16 cellular contexts compared by ENCODE assay signal in genomic region chr5:119313876-119314605, GRCh38. TPM values are rescaled to one million over a fixed set of nuclear protein-coding genes. Genes with fewer than 3 reads are reported as not detected.
DNase-seq lines count a peak whose midpoint lies in the region; ATAC-seq and TF ChIP-seq lines count a peak whose summit lies in the region.
"Had no signal": no experiment of that assay in that cellular context is flagged by ENCODE, and none has a peak within 500 bp of the region (broad histone marks: within the 10 kb centered on the region; RNA-seq: fewer than 3 reads in every experiment).

No MANE protein-coding gene starts in this region.

- H3K9me3 Mint-ChIP-seq in activated naive CD8-positive, alpha-beta T cell treated with anti-CD3 and anti-CD28 coated beads for 36 hours, result peaks cover 2% of the 10 kb centered on the region

- no peak for TF ChIP-seq CTCF in DND-41 (IDR thresholded peaks at IDR 0.05; ENCODE audit: borderline replicate concordance, extremely low read depth, low read length, poor library complexity, severe bottlenecking)
- TF ChIP-seq CTCF in Loucy (conservative IDR thresholded peaks at IDR 0.05; ENCODE audit: low read length), result no peak
- TF ChIP-seq CTCF in neutrophil (IDR thresholded peaks at IDR 0.05), result no peak
- TF ChIP-seq CTCF in uterus (IDR thresholded peaks at IDR 0.05), result no peak

- no peaks in the 10 kb centered on the region for H3K27me3 Mint-ChIP-seq in activated naive CD8-positive, alpha-beta T cell treated with anti-CD3 and anti-CD28 coated beads for 36 hours

- no peak overlapping the region for H3K4me3 Mint-ChIP-seq in activated naive CD8-positive, alpha-beta T cell treated with anti-CD3 and anti-CD28 coated beads for 36 hours

- H3K9me2 ChIP-seq in Loucy (replicated peaks; ENCODE audit: low read depth, low read length), result no peaks in the 10 kb centered on the region

- no peak for DNase-seq in DND-41
- DNase-seq in activated naive CD8-positive, alpha-beta T cell treated with anti-CD3 and anti-CD28 coated beads for 36 hours, result no peak
- no peak for DNase-seq in mesenteric fat pad (ENCODE audit: low spot score)
- no peak for DNase-seq in uterus
- DNase-seq in SJCRH30, result no peak
- DNase-seq: body of pancreas, heart left ventricle, kidney glomerular epithelial cell, NCI-H187, NCI-H510A, small intestine, substantia nigra had no signal

- H3K27ac Mint-ChIP-seq in activated naive CD8-positive, alpha-beta T cell treated with anti-CD3 and anti-CD28 coated beads for 36 hours, result peak overlapping the region; percentile 83

- H3K27ac ChIP-seq in DND-41 (ENCODE audit: low read length) (peak overlapping the region; percentile 81), neutrophil (peak overlapping the region; percentile 76), uterus (no peak overlapping the region), SJCRH30 (no peak overlapping the region)
- H3K27ac ChIP-seq: body of pancreas, parathyroid adenoma had no signal

- peaks cover 8% of the 10 kb centered on the region for H3F3A ChIP-seq in Loucy (ENCODE audit: low read depth)

- H3K79me2 ChIP-seq in DND-41 (ENCODE audit: insufficient read depth, low read length), result peaks cover 96% of the 10 kb centered on the region
- peaks cover 83% of the 10 kb centered on the region for H3K79me2 ChIP-seq in Loucy (ENCODE audit: insufficient read depth, low read length)
- H3K79me2 ChIP-seq: parathyroid adenoma had no signal

- H3K27me3 ChIP-seq in DND-41 (ENCODE audit: insufficient read depth, low read length, poor library complexity), result no peaks in the 10 kb centered on the region
- H3K27me3 ChIP-seq in Loucy (ENCODE audit: insufficient read depth, low read length, poor library complexity, severe bottlenecking), result no peaks in the 10 kb centered on the region
- no peaks in the 10 kb centered on the region for H3K27me3 ChIP-seq in neutrophil
- H3K27me3 ChIP-seq in uterus, result no peaks in the 10 kb centered on the region
- no peaks in the 10 kb centered on the region for H3K27me3 ChIP-seq in SJCRH30
- H3K27me3 ChIP-seq: body of pancreas, heart left ventricle had no signal

- H3K36me3 ChIP-seq in DND-41 (ENCODE audit: insufficient read depth, low read length), result peaks cover 33% of the 10 kb centered on the region
- no peaks in the 10 kb centered on the region for H3K36me3 ChIP-seq in Loucy (ENCODE audit: insufficient read depth, low read length)
- no peaks in the 10 kb centered on the region for H3K36me3 ChIP-seq in neutrophil
- H3K36me3 ChIP-seq in uterus, result no peaks in the 10 kb centered on the region
- H3K36me3 ChIP-seq in SJCRH30, result peaks cover 4% of the 10 kb centered on the region; the same call in 1 of the 2 replicates
- H3K36me3 ChIP-seq: heart left ventricle had no signal

- H3K4me1 Mint-ChIP-seq in activated naive CD8-positive, alpha-beta T cell treated with anti-CD3 and anti-CD28 coated beads for 36 hours, result peaks cover 83% of the 10 kb centered on the region

- H4K20me1 ChIP-seq in DND-41 (ENCODE audit: insufficient read depth, low read length), result no peaks in the 10 kb centered on the region
- no peaks in the 10 kb centered on the region for H4K20me1 ChIP-seq in Loucy (ENCODE audit: insufficient read depth, low read length, poor library complexity, severe bottlenecking)

- no peak overlapping the region for H2AFZ ChIP-seq in DND-41 (ENCODE audit: low read depth, low read length)
- no peak overlapping the region for H2AFZ ChIP-seq in Loucy (ENCODE audit: low read length)
- H2AFZ ChIP-seq: parathyroid adenoma had no signal

- peaks cover 96% of the 10 kb centered on the region for H3K4me1 ChIP-seq in DND-41 (ENCODE audit: insufficient read depth, low read length)
- H3K4me1 ChIP-seq in Loucy (ENCODE audit: insufficient read depth, low read length, poor library complexity, severe bottlenecking), result peaks cover 78% of the 10 kb centered on the region
- peaks cover 88 to 91% of the 10 kb centered on the region in 2 experiments for H3K4me1 ChIP-seq in neutrophil (ENCODE audit: control insufficient read depth in 1 of 2, insufficient read depth in 1 of 2, low read depth in 1 of 2, low read length in 1 of 2)
- H3K4me1 ChIP-seq in uterus, result no peaks in the 10 kb centered on the region
- H3K4me1 ChIP-seq in SJCRH30, result peaks cover 18% of the 10 kb centered on the region
- H3K4me1 ChIP-seq: parathyroid adenoma had no signal

- TF ChIP-seq POLR2A in uterus (IDR thresholded peaks at IDR 0.05), result no peak

- H3K4me2 ChIP-seq in DND-41 (ENCODE audit: insufficient read depth, low read length) (no peak overlapping the region), Loucy (ENCODE audit: low read depth, low read length, poor library complexity, severe bottlenecking) (peak overlapping the region; percentile 59)

- H3K4me3 ChIP-seq in DND-41 (ENCODE audit: low read depth in 1 of 2, low read length in 2 of 2) (no peak overlapping the region), Loucy (ENCODE audit: low read length, poor library complexity, severe bottlenecking) (no peak overlapping the region), neutrophil (ENCODE audit: low read depth in 1 of 2, low read length in 1 of 2) (no peak overlapping the region), uterus (no peak overlapping the region), SJCRH30 (no peak overlapping the region)
- H3K4me3 ChIP-seq: body of pancreas, heart left ventricle had no signal

- H3K36me3 Mint-ChIP-seq in activated naive CD8-positive, alpha-beta T cell treated with anti-CD3 and anti-CD28 coated beads for 36 hours, result peaks cover 53% of the 10 kb centered on the region

- intact Hi-C loops in uterus (cut with DNase I; ENCODE audit: low total_unique reads), result no loop called here

- H3K9me3 ChIP-seq in DND-41 (ENCODE audit: insufficient read depth, low read length, severe bottlenecking), result no peaks in the 10 kb centered on the region
- no peaks in the 10 kb centered on the region for H3K9me3 ChIP-seq in Loucy (ENCODE audit: insufficient read depth, low read depth, low read length)
- H3K9me3 ChIP-seq in neutrophil, result no peaks in the 10 kb centered on the region
- no peaks in the 10 kb centered on the region for H3K9me3 ChIP-seq in uterus
- no peaks in the 10 kb centered on the region for H3K9me3 ChIP-seq in SJCRH30 (replicated peaks)
- H3K9me3 ChIP-seq: body of pancreas, heart left ventricle had no signal

- peak overlapping the region; percentile 17; the same call in 1 of the 2 replicates for H3K9ac ChIP-seq in DND-41 (ENCODE audit: low read depth, low read length)
- peak overlapping the region; percentile 50 for H3K9ac ChIP-seq in Loucy (ENCODE audit: low read depth, low read length, poor library complexity, severe bottlenecking)
- H3K9ac ChIP-seq: parathyroid adenoma had no signal

- ATAC-seq in DND-41 (ENCODE audit: insufficient read depth, low read depth), result no peak
- ATAC-seq: body of pancreas, heart left ventricle, Panc1 had no signal

RNA-seq across cellular contexts. Expression of gene TNFAIP8, which starts 41.8 kb away (rescaled TPM):
- 100 to 1,000 TPM; 176 to 178 TPM for total RNA-seq in activated naive CD8-positive, alpha-beta T cell treated with anti-CD3 and anti-CD28 coated beads for 36 hours
- total RNA-seq in mesenteric fat pad, result 29.6 TPM
- total RNA-seq in uterus, result 10 to 100 TPM in 3 of 4 donors, 1 to 10 TPM in 1; 2.0 to 42.7 (median 15.5) TPM
- 43.1 and 45.3 TPM in 2 replicates for total RNA-seq in SJCRH30 (2014; rRNA removed; shearing (Covaris generic))

Comparison
In these comparisons a context has a peak if more than half of its experiments do, and no peak if none do; other contexts are left out.
1. H3K27ac ChIP-seq: peak in DND-41 (single experiment) and neutrophil (single experiment); none in uterus (0 of 2) and SJCRH30 (single experiment).